26 cellular contexts compared by ENCODE assay signal in genomic region chr11:1450958-1451710, GRCh38. TPM values are rescaled to one million over a fixed set of nuclear protein-coding genes. Genes with fewer than 3 reads are reported as not detected.
DNase-seq lines count a peak whose midpoint lies in the region; ATAC-seq, FAIRE-seq and TF ChIP-seq lines count a peak whose summit lies in the region.
"Had no signal": no experiment of that assay in that cellular context is flagged by ENCODE, and none has a peak within 500 bp of the region (broad histone marks: within the 10 kb centered on the region; RNA-seq: fewer than 3 reads in every experiment).

No MANE protein-coding gene starts in this region.

- POLR2A ChIA-PET in GM12878 (lab: Charles Lee), result no interaction called here

- peaks cover 32% of the 10 kb centered on the region for H4K20me1 ChIP-seq in DND-41 (ENCODE audit: insufficient read depth, low read length)
- H4K20me1 ChIP-seq in GM12878 (ENCODE audit: control insufficient read depth, insufficient read depth), result no peaks in the 10 kb centered on the region

- CTCF ChIA-PET in GM12878 (lab: Yijun Ruan, JAX), result no interaction called here

- H3K4me2 ChIP-seq in DND-41 (ENCODE audit: insufficient read depth, low read length), result no peak overlapping the region
- H3K4me2 ChIP-seq in GM12878 (ENCODE audit: control insufficient read depth, insufficient read depth), result no peak overlapping the region

- peak; percentile 55 for DNase-seq in DND-41
- no peak for DNase-seq in GM12878 (ENCODE audit: low read depth, low spot score)
- peak; percentile 80 for DNase-seq in nephron progenitor cell
- DNase-seq in NCI-H1436 (lab: John Stamatoyannopoulos, UW), result no peak
- no peak for DNase-seq in SKM-1 treated with dmso at 0.1 percent for 144 hours (lab: John Stamatoyannopoulos, UW; ENCODE audit: unreplicated experiment)
- DNase-seq: activated CD4-positive, alpha-beta T cell treated with anti-CD3 and anti-CD28 coated beads for 48 hours; activated T-cell treated with anti-CD3 and anti-CD28 coated beads, Interleukin-2, amount 50 U/mL, for 48 hours; brain microvascular endothelial cell; CD4-positive, CD25-positive, alpha-beta regulatory T cell; GOT3; head of caudate nucleus; IMR-90; kidney glomerular epithelial cell; NCI-H1105; NCI-H2029; NCI-H2227 treated with DMSO at 0.1 percent for 48 hours; NCI-H748 treated with DMSO at 0.1 percent for 48 hours; sigmoid colon; stimulated activated CD4-positive, alpha-beta T cell treated with anti-CD3 and anti-CD28 coated beads, Interleukin-4, amount 100 ng/mL, for 24 hours had no signal

- H3K4me1 Mint-ChIP-seq in nephron progenitor cell, result no peaks in the 10 kb centered on the region

- H3K27ac ChIP-seq in DND-41 (ENCODE audit: low read length) (no peak overlapping the region), GM12878 (ENCODE audit: control insufficient read depth, insufficient read depth) (no peak overlapping the region), gastroesophageal sphincter (no peak overlapping the region)
- H3K27ac ChIP-seq: brain microvascular endothelial cell, neutrophil, prostate gland, sigmoid colon, SK-N-MC had no signal

- no peaks in the 10 kb centered on the region for H3K27me3 Mint-ChIP-seq in nephron progenitor cell (ENCODE audit: low read depth, poor library complexity)
- H3K27me3 Mint-ChIP-seq: CD4-positive, CD25-positive, alpha-beta regulatory T cell; type B pancreatic cell had no signal

- RAD21 ChIA-PET in GM12878 (lab: Charles Lee; ENCODE audit: unreplicated experiment), result no interaction called here

- TF ChIP-seq CTCF in DND-41 (IDR thresholded peaks at IDR 0.05; ENCODE audit: borderline replicate concordance, extremely low read depth, low read length, poor library complexity, severe bottlenecking) (peak; percentile 8), GM12878 (IDR thresholded peaks at IDR 0.05 in 2 of 3, conservative IDR thresholded peaks at IDR 0.05 in 1 of 3; ENCODE audit: control insufficient read depth in 2 of 3, extremely low read depth in 1 of 3, insufficient read depth in 1 of 3, low read depth in 3 of 3, low read length in 3 of 3) (no peak), nephron progenitor cell (IDR thresholded peaks at IDR 0.05) (no peak), gastroesophageal sphincter (IDR thresholded peaks at IDR 0.05) (no peak)

- in situ Hi-C loops in GM12878 (cut with MboI), result no loop called here

- no peak for FAIRE-seq in GM12878 (lab: Jason Lieb, UNC)

- H3K4me3 ChIP-seq in DND-41 (ENCODE audit: low read depth in 1 of 2, low read length in 2 of 2) (no peak overlapping the region), GM12878 (no peak overlapping the region), gastroesophageal sphincter (no peak overlapping the region)
- H3K4me3 ChIP-seq: prostate gland, sigmoid colon, SK-N-MC had no signal

- intact Hi-C loops in GM12878 (cut with micrococcal nuclease; ENCODE audit: unreplicated experiment), result no loop called here

- 54% methylated on average over 22 of the region's 22 CpGs for WGBS in GM12878 (ENCODE audit: insufficient coverage, insufficient replicate concordance, low lambda C conversion rate, missing lambda C conversion rate)
- 20 to 100% methylated on average over 1 to 2 of the region's 22 CpGs for WGBS in gastroesophageal sphincter (ENCODE audit: low coverage in 1 of 2), 2 donors

- H3K27me3 ChIP-seq in DND-41 (ENCODE audit: insufficient read depth, low read length, poor library complexity) (no peaks in the 10 kb centered on the region), GM12878 (replicated peaks in 1 of 2; ENCODE audit: control insufficient read depth in 2 of 2, insufficient read depth in 2 of 2, low read length in 1 of 2) (no peaks in the 10 kb centered on the region), gastroesophageal sphincter (peaks cover 39% of the 10 kb centered on the region)
- H3K27me3 ChIP-seq: brain microvascular endothelial cell, sigmoid colon had no signal

- ATAC-seq in DND-41 (ENCODE audit: insufficient read depth, low read depth), result peak; percentile 51; the same call in 2 of the 3 replicates
- no peak for ATAC-seq in GM12878
- no peak for ATAC-seq in gastroesophageal sphincter

- H3K9me3 Mint-ChIP-seq in nephron progenitor cell, result no peaks in the 10 kb centered on the region
- H3K9me3 Mint-ChIP-seq: CD4-positive, CD25-positive, alpha-beta regulatory T cell; stimulated activated memory B cell treated with anti-CD40 and anti-IgM and Interleukin-4, amounts not matched to agents 10 μg/mL and 1 μg/mL and 100 μg/mL, for 72 hours; type B pancreatic cell had no signal

- no peak overlapping the region for H3K4me3 Mint-ChIP-seq in nephron progenitor cell
- H3K4me3 Mint-ChIP-seq: CD4-positive, CD25-positive, alpha-beta regulatory T cell; stimulated activated memory B cell treated with anti-CD40 and anti-IgM and Interleukin-4, amounts not matched to agents 10 μg/mL and 1 μg/mL and 100 μg/mL, for 72 hours; type B pancreatic cell had no signal

- H3K36me3 ChIP-seq in DND-41 (ENCODE audit: insufficient read depth, low read length) (no peaks in the 10 kb centered on the region), GM12878 (ENCODE audit: control insufficient read depth in 2 of 2, insufficient read depth in 2 of 2, low read length in 1 of 2) (no peaks in the 10 kb centered on the region), gastroesophageal sphincter (no peaks in the 10 kb centered on the region)
- H3K36me3 ChIP-seq: brain microvascular endothelial cell, neutrophil, prostate gland, sigmoid colon had no signal

- SMC1A ChIA-PET in GM12878 (lab: Charles Lee; ENCODE audit: uncharacterized antibody, unreplicated experiment), result no interaction called here

- H3K79me2 ChIP-seq in DND-41 (ENCODE audit: insufficient read depth, low read length) (no peaks in the 10 kb centered on the region), GM12878 (ENCODE audit: control insufficient read depth, insufficient read depth, low read length) (no peaks in the 10 kb centered on the region)

- no peaks in the 10 kb centered on the region for H3K36me3 Mint-ChIP-seq in nephron progenitor cell (ENCODE audit: low read depth)
- H3K36me3 Mint-ChIP-seq: CD4-positive, CD25-positive, alpha-beta regulatory T cell; stimulated activated memory B cell treated with anti-CD40 and anti-IgM and Interleukin-4, amounts not matched to agents 10 μg/mL and 1 μg/mL and 100 μg/mL, for 72 hours; type B pancreatic cell had no signal

- no peak for TF ChIP-seq POLR2A in GM12878 (IDR thresholded peaks at IDR 0.05; ENCODE audit: low read depth, low read length)
- TF ChIP-seq POLR2A in gastroesophageal sphincter (IDR thresholded peaks at IDR 0.05), result no peak

- no TSS peak for BruUV-seq in GM12878 (replicated peaks; lab: Mats Ljungman, UMichigan)

- TF ChIP-seq RAD21 in Ishikawa (IDR thresholded peaks at IDR 0.05; ENCODE audit: low read depth) (no peak), GM12878 (IDR thresholded peaks at IDR 0.05; ENCODE audit: insufficient read depth, low read depth, low read length) (no peak)

- TF ChIP-seq EP300 in Ishikawa (IDR thresholded peaks at IDR 0.05; ENCODE audit: borderline replicate concordance) (no peak), GM12878 (IDR thresholded peaks at IDR 0.05; ENCODE audit: borderline replicate concordance in 1 of 2, control insufficient read depth in 1 of 2, low read depth in 2 of 2, low read length in 2 of 2) (no peak), gastroesophageal sphincter (IDR thresholded peaks at IDR 0.05) (no peak)

- H3K4me1 ChIP-seq in DND-41 (ENCODE audit: insufficient read depth, low read length) (no peaks in the 10 kb centered on the region), GM12878 (ENCODE audit: control insufficient read depth, insufficient read depth, low read length) (no peaks in the 10 kb centered on the region), gastroesophageal sphincter (peaks cover 0 to 16% (median 0%) of the 10 kb centered on the region in 3 donors)
- H3K4me1 ChIP-seq: prostate gland had no signal

- no peak overlapping the region for H2AFZ ChIP-seq in DND-41 (ENCODE audit: low read depth, low read length)
- no peak overlapping the region for H2AFZ ChIP-seq in GM12878 (ENCODE audit: control insufficient read depth, low read depth, low read length)

- H3K9ac ChIP-seq in DND-41 (ENCODE audit: low read depth, low read length), result no peak overlapping the region
- H3K9ac ChIP-seq in GM12878 (ENCODE audit: control insufficient read depth, insufficient read depth, low read length), result no peak overlapping the region

- H3K9me3 ChIP-seq in DND-41 (ENCODE audit: insufficient read depth, low read length, severe bottlenecking) (no peaks in the 10 kb centered on the region), GM12878 (replicated peaks; ENCODE audit: control insufficient read depth, insufficient read depth, low read length) (no peaks in the 10 kb centered on the region), gastroesophageal sphincter (no peaks in the 10 kb centered on the region)
- H3K9me3 ChIP-seq: neutrophil, prostate gland, sigmoid colon had no signal

- no peak overlapping the region for H3K27ac Mint-ChIP-seq in nephron progenitor cell
- H3K27ac Mint-ChIP-seq: CD4-positive, CD25-positive, alpha-beta regulatory T cell; stimulated activated memory B cell treated with anti-CD40 and anti-IgM and Interleukin-4, amounts not matched to agents 10 μg/mL and 1 μg/mL and 100 μg/mL, for 72 hours; type B pancreatic cell had no signal

TF ChIP-seq in Ishikawa, 13 proteins besides CTCF, POLR2A, EP300 and RAD21 (continues in another document):
- TF ChIP-seq TCF12 (IDR thresholded peaks at IDR 0.05; ENCODE audit: low read depth), result no peak

RNA-seq across cellular contexts. Expression of gene MOB2, which starts 35.4 kb away (rescaled TPM):
- 18.9 and 20.5 TPM in 2 replicates for total RNA-seq in GM12878 (2013; cell fraction: nucleolus; rRNA removed)
- total RNA-seq in GM12878 (2014; rRNA removed) (12.2 and 12.9 TPM in 2 replicates), GM12878 (2014; rRNA removed; fragmentation: Illumina TruSeq; extraction: Trizol) (13.5 and 13.9 TPM in 2 replicates), GM12878 (2021) (15.1 and 17.3 TPM in 2 replicates), gastroesophageal sphincter (100 to 1,000 TPM in 2 of 4 donors, 10 to 100 TPM in 2; 59.6 to 103 (median 87.8) TPM)
- 5.9 TPM for polyA plus RNA-seq in GM12878 (2011; ENCODE audit: low read depth)
- polyA plus RNA-seq in GM12878 (2011; rRNA removed) (21.8 and 34.6 TPM in 2 replicates), GM12878 (2014; fragmentation: Illumina TruSeq; extraction: Trizol) (12.6 and 21.1 TPM in 2 replicates), GM12878 (2014; fragmentation: Nextera tagmentation; extraction: Ambion mirVana) (under 1 TPM; 0.10 to 0.49 TPM), GM12878 (2014; rRNA removed) (19.1 and 21.9 TPM in 2 replicates), GM12878 (2016; fragmentation: Nextera tagmentation; extraction: Ambion mirVana) (10 to 100 TPM; 15.8 to 17.6 TPM)
- polyA plus RNA-seq in GM12878 (2011; cell fraction: cytosol; rRNA removed), result 50.0 and 55.6 TPM in 2 replicates
- 52.1 and 59.3 TPM in 2 replicates for polyA plus RNA-seq in GM12878 (2011; cell fraction: nucleus; rRNA removed)
- polyA plus RNA-seq in GM12878 (2012), result 20.1 and 22.8 TPM in 2 replicates
- polyA minus RNA-seq in GM12878 (2011; rRNA and poly(A)+ RNA removed), result 30.4 and 31.2 TPM in 2 replicates
- 8.6 and 9.0 TPM in 2 replicates for polyA minus RNA-seq in GM12878 (2011; cell fraction: cytosol; rRNA and poly(A)+ RNA removed)
- polyA minus RNA-seq in GM12878 (2011; cell fraction: nucleus; rRNA and poly(A)+ RNA removed), result 11.4 and 19.9 TPM in 2 replicates

Comparison
In these comparisons a context has a peak if more than half of its experiments do, and no peak if none do; other contexts are left out.
1. DNase-seq: peak in DND-41 (single experiment) and nephron progenitor cell (single experiment); none in GM12878 (single experiment), NCI-H1436 (single experiment) and SKM-1 treated with dmso at 0.1 percent for 144 hours (single experiment).